ENCODE assay signal across 8 cellular contexts in genomic region chr10:49407552-49408137, GRCh38. TPM values are rescaled to one million over a fixed set of nuclear protein-coding genes. Genes with fewer than 3 reads are reported as not detected.
A peak's percentile ranks its signal among the peaks of the same experiment; 100 is the strongest.
DNase-seq lines count a peak whose midpoint lies in the region; ATAC-seq and TF ChIP-seq lines count a peak whose summit lies in the region.

No MANE protein-coding gene starts in this region.

- no peaks in the 10 kb centered on the region for H3K36me3 Mint-ChIP-seq in CD4-positive, alpha-beta T cell (ENCODE audit: low read depth)

- H3K4me3 ChIP-seq in WI38 (ENCODE audit: low read depth, low read length) (no peak overlapping the region), breast epithelium (no peak overlapping the region), kidney epithelial cell (ENCODE audit: low read depth, low read length) (no peak overlapping the region)

- CTCF ChIA-PET in CD4-positive, alpha-beta T cell (lab: Charles Lee): interaction anchor here (0.8 to 2.2 kb wide), 4 partner anchors 102 to 131 kb away, joined by 3 to 21 read pairs (median 6); partner anchors contain the start of gene ERCC6

- intact Hi-C loops in CD4-positive, alpha-beta T cell (cut with DNase I, micrococcal nuclease): loop anchor here (1.0 to 10.0 kb wide), 3 partner anchors 105 to 187 kb away; no protein-coding TSS in a partner anchor
- intact Hi-C loops in breast epithelium (cut with DNase I; ENCODE audit: low total_unique reads): no loop called here

- no peaks in the 10 kb centered on the region for H3K9me3 Mint-ChIP-seq in CD4-positive, alpha-beta T cell

- H3K4me1 ChIP-seq in breast epithelium: peaks cover 0 to 5% of the 10 kb centered on the region in 2 donors

- no peaks in the 10 kb centered on the region for H3K36me3 ChIP-seq in breast epithelium
- H3K36me3 ChIP-seq in kidney epithelial cell (ENCODE audit: control insufficient read depth, insufficient read depth, low read length): no peaks in the 10 kb centered on the region

- POLR2A ChIA-PET in CD4-positive, alpha-beta T cell (lab: Charles Lee): interaction anchor here (1.4 kb wide), 1 partner anchor 105 kb away, joined by 7 read pairs; no protein-coding TSS in a partner anchor

- no peak overlapping the region for H3K27ac ChIP-seq in CD4-positive, alpha-beta T cell (ENCODE audit: low read depth, low read length)
- H3K27ac ChIP-seq in breast epithelium: no peak overlapping the region

- H3K27ac Mint-ChIP-seq in CD4-positive, alpha-beta T cell: no peak overlapping the region

- H3K4me1 Mint-ChIP-seq in CD4-positive, alpha-beta T cell (ENCODE audit: low read depth): no peaks in the 10 kb centered on the region

- ATAC-seq in CD4-positive, alpha-beta T cell (ENCODE audit: poor library complexity): peak; percentile 54
- no peak for ATAC-seq in HG03139 (IDR thresholded peaks at IDR 0.05; ENCODE audit: unreplicated experiment)

- no peak for TF ChIP-seq POLR2A in breast epithelium (IDR thresholded peaks at IDR 0.05)

- no peak overlapping the region for H3K4me3 Mint-ChIP-seq in CD4-positive, alpha-beta T cell

- H3K9me3 ChIP-seq in CD4-positive, alpha-beta T cell (ENCODE audit: control insufficient read depth, low read length): no peaks in the 10 kb centered on the region
- H3K9me3 ChIP-seq in breast epithelium: no peaks in the 10 kb centered on the region

- peak; percentile 46 to 74 (median 60) for DNase-seq in CD4-positive, alpha-beta T cell
- DNase-seq in GM20000 (ENCODE audit: low spot score) (peak; percentile 86), NCI-H1694 treated with DMSO at 0.1 percent for 48 hours (lab: John Stamatoyannopoulos, UW) (peak; percentile 22), breast epithelium (ENCODE audit: low spot score in 2 of 2) (peak; percentile 61 to 86), kidney epithelial cell (ENCODE audit: low read depth) (peak; percentile 16)
- peak; percentile 55 for DNase-seq in stimulated activated CD4-positive, alpha-beta T cell treated with anti-CD3 and anti-CD28 coated beads, Interleukin-1b, Interleukin-23, amount 100 ng/mL, for 48 hours

- H3K27me3 Mint-ChIP-seq in CD4-positive, alpha-beta T cell: peaks cover 83% of the 10 kb centered on the region

- peaks cover 40% of the 10 kb centered on the region for H3K27me3 ChIP-seq in CD4-positive, alpha-beta T cell (ENCODE audit: control insufficient read depth, insufficient read depth, low read length)
- H3K27me3 ChIP-seq in breast epithelium (peaks cover 0 to 14% of the 10 kb centered on the region in 2 donors), kidney epithelial cell (ENCODE audit: control insufficient read depth, insufficient read depth, low read length) (peaks cover 24% of the 10 kb centered on the region)

- TF ChIP-seq CTCF in CD4-positive, alpha-beta T cell (IDR thresholded peaks at IDR 0.05): peak; percentile 70
- TF ChIP-seq CTCF in GM20000 (IDR thresholded peaks at IDR 0.05; ENCODE audit: extremely low read depth, missing control alignments) (peak; percentile 89), WI38 (IDR thresholded peaks at IDR 0.05; ENCODE audit: low read depth, low read length) (peak; percentile 93), breast epithelium (IDR thresholded peaks at IDR 0.05) (peak; percentile 27 to 81 (median 69)), kidney epithelial cell (IDR thresholded peaks at IDR 0.05; ENCODE audit: insufficient read depth, low read length, poor library complexity, severe bottlenecking) (peak; percentile 89)

RNA-seq across cellular contexts. Expression of gene DRGX, which starts 11.8 kb away (rescaled TPM):
- not detected for total RNA-seq in CD4-positive, alpha-beta T cell
- total RNA-seq in breast epithelium: not detected
- total RNA-seq in kidney epithelial cell: not detected in 2 replicates

Comparison
In these comparisons a context has a peak if more than half of its experiments do, and no peak if none do; other contexts are left out.
1. DNase-seq: peak in every context shown above with its lines; median percentile 86 in GM20000; 74 in breast epithelium; 60 in CD4-positive, alpha-beta T cell; 55 in stimulated activated CD4-positive, alpha-beta T cell treated with anti-CD3 and anti-CD28 coated beads, Interleukin-1b, Interleukin-23, amount 100 ng/mL, for 48 hours; 22 in NCI-H1694 treated with DMSO at 0.1 percent for 48 hours; 16 in kidney epithelial cell.